Comparison of ENCODE assay signal across 20 cellular contexts in genomic region chr19:30403583-30403982, GRCh38. TPM values are rescaled to one million over a fixed set of nuclear protein-coding genes. Genes with fewer than 3 reads are reported as not detected.
DNase-seq lines count a peak whose midpoint lies in the region; ATAC-seq and TF ChIP-seq lines count a peak whose summit lies in the region.
"Had no signal": no experiment of that assay in that cellular context is flagged by ENCODE, and none has a peak within 500 bp of the region (broad histone marks: within the 10 kb centered on the region; RNA-seq: fewer than 3 reads in every experiment).

No MANE protein-coding gene starts in this region.

- H3K4me1 Mint-ChIP-seq in glutamatergic neuron (ENCODE audit: low read depth, unreplicated experiment) (peaks cover 18% of the 10 kb centered on the region), osteocyte (ENCODE audit: unreplicated experiment) (no peaks in the 10 kb centered on the region)
- H3K4me1 Mint-ChIP-seq: B cell had no signal

- H3K9me3 Mint-ChIP-seq in glutamatergic neuron (ENCODE audit: unreplicated experiment) (peaks cover 5% of the 10 kb centered on the region), osteocyte (ENCODE audit: unreplicated experiment) (peaks cover 17% of the 10 kb centered on the region)
- H3K9me3 Mint-ChIP-seq: CD4-positive, alpha-beta T cell had no signal

- ATAC-seq in HG02571 (IDR thresholded peaks at IDR 0.05; ENCODE audit: unreplicated experiment): no peak
- no peak for ATAC-seq in HG03571 (IDR thresholded peaks at IDR 0.05; ENCODE audit: unreplicated experiment)

- H3K27me3 Mint-ChIP-seq in glutamatergic neuron (ENCODE audit: unreplicated experiment): peaks cover 4% of the 10 kb centered on the region
- no peaks in the 10 kb centered on the region for H3K27me3 Mint-ChIP-seq in osteocyte (ENCODE audit: unreplicated experiment)
- H3K27me3 Mint-ChIP-seq: B cell; CD4-positive, alpha-beta T cell had no signal

- H3K36me3 Mint-ChIP-seq in glutamatergic neuron (ENCODE audit: unreplicated experiment): no peaks in the 10 kb centered on the region
- H3K36me3 Mint-ChIP-seq in osteocyte (ENCODE audit: unreplicated experiment): no peaks in the 10 kb centered on the region

- DNase-seq in caudate nucleus (lab: John Stamatoyannopoulos, UW): no peak
- no peak for DNase-seq in glutamatergic neuron
- peak; percentile 32 for DNase-seq in osteocyte (ENCODE audit: extremely low spot score, unreplicated experiment)
- no peak for DNase-seq in amniotic stem cell (lab: John Stamatoyannopoulos, UW)
- DNase-seq in AG08396 (ENCODE audit: low spot score): no peak
- DNase-seq: ACHN; C1 segment of cervical spinal cord; Calu3; CD4-positive, alpha-beta T cell; DMS153; DMS79 treated with DMSO at 0.1 percent for 48 hours; EL; GOT3; IMR-90; KBM-7 had no signal

- H3K4me3 Mint-ChIP-seq in glutamatergic neuron (ENCODE audit: unreplicated experiment) (no peak overlapping the region), osteocyte (ENCODE audit: unreplicated experiment) (no peak overlapping the region)
- H3K4me3 Mint-ChIP-seq: B cell; CD4-positive, alpha-beta T cell had no signal

- H3K27ac ChIP-seq in caudate nucleus (ENCODE audit: low read depth, low read length): peak overlapping the region; percentile 6

- peak overlapping the region; percentile 84 for H3K27ac Mint-ChIP-seq in glutamatergic neuron (ENCODE audit: unreplicated experiment)
- H3K27ac Mint-ChIP-seq in osteocyte (ENCODE audit: unreplicated experiment): no peak overlapping the region
- H3K27ac Mint-ChIP-seq: B cell; CD4-positive, alpha-beta T cell had no signal

- TF ChIP-seq CTCF in glutamatergic neuron (IDR thresholded peaks at IDR 0.05; ENCODE audit: partially characterized antibody, unreplicated experiment) (no peak), osteocyte (IDR thresholded peaks at IDR 0.05) (no peak)

RNA-seq across cellular contexts. Expression of gene ZNF536, which starts 31.4 kb away (rescaled TPM):
- total RNA-seq in glutamatergic neuron (ENCODE audit: unreplicated experiment) (24.9 TPM), osteocyte (not detected in 2 replicates)
- total RNA-seq: A172; B cell; Calu3; CD4-positive, alpha-beta T cell; HT-29; IMR-90 had no signal

Comparison
In these comparisons a context has a peak if more than half of its experiments do, and no peak if none do; other contexts are left out.
1. RNA of gene ZNF536, which starts 31.4 kb away (total RNA-seq): 24.9 TPM in glutamatergic neuron (single experiment); not detected in osteocyte; every median in the first group is over 10 times any median in the second.